Comparison of ENCODE assay signal across 9 cellular contexts in the genomic region with DNA sequence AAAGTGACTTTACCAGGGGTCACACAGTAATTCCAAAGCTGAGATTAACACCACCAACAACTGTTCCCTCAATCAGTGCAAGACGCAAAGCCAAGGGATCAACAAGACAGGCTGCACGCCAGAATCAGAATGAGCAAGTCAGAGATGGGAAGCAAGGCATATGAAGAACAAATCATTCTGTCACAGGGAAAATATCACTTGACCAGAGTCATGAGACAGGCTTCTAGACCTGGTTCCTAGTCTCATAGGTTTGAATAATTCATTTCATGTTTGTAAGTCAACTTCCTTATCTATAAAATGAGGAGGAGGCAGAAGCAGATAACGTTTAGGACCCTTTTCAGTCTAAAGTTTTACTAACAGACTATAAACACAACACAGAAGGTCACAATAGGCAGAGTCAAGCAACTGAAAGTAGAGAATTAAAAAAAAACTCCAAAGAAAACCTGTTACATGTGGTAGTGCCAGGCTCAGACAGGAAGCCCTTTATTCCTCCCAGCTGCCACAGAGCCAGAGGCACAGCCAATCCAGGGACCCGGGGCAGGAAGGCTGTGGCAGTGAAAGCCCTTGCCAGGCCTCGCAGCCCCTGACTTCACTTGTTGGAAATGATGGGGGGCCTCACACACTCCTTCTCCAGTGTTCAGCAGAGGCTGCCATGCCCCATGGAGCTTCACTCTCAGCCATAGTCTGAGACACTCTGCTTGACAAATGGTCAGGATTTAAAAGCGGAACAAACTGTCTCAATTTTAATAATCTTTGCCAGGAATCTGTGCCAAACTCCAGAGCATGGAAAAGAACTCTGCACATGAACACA. TPM values are rescaled to one million over a fixed set of nuclear protein-coding genes. Genes with fewer than 3 reads are reported as not detected.
DNase-seq lines count a peak whose midpoint lies in the region; ATAC-seq, FAIRE-seq and TF ChIP-seq lines count a peak whose summit lies in the region.
"Had no signal": no experiment of that assay in that cellular context is flagged by ENCODE, and none has a peak within 500 bp of the region (broad histone marks: within the 10 kb centered on the region; RNA-seq: fewer than 3 reads in every experiment).

No MANE protein-coding gene starts in this region.

- WGBS in SK-N-SH (ENCODE audit: low lambda C conversion rate), result 79% methylated on average over 6 of the region's 6 CpGs

- CTCF ChIA-PET in SK-N-SH (lab: Yijun Ruan, JAX), result interaction anchor here (0.8 to 1.3 kb wide), 3 partner anchors 11 to 34 kb away, joined by 3 to 5 read pairs (median 3); no protein-coding TSS in a partner anchor

- H3K79me2 ChIP-seq in SK-N-SH (ENCODE audit: insufficient read depth) (peaks cover 82% of the 10 kb centered on the region), Karpas-422 (ENCODE audit: low read length) (no peaks in the 10 kb centered on the region)

- H3K4me3 ChIP-seq in SK-N-SH (ENCODE audit: low read depth in 2 of 2, low read length in 1 of 2) (no peak overlapping the region), Karpas-422 (ENCODE audit: low read length) (no peak overlapping the region)

- FAIRE-seq in D721Med (lab: Jason Lieb, UNC) (peak; percentile 95), urothelium cell line (lab: Jason Lieb, UNC) (no peak)

- TF ChIP-seq CTCF in D721Med (IDR thresholded peaks at IDR 0.05; ENCODE audit: insufficient read depth, missing control alignments) (no peak), SK-N-SH (IDR thresholded peaks at IDR 0.05) (no peak)

- H3K9me2 ChIP-seq in SK-N-SH (no peaks in the 10 kb centered on the region), Karpas-422 (replicated peaks; ENCODE audit: insufficient read depth, low read length) (no peaks in the 10 kb centered on the region)

- intact Hi-C loops in posterior cingulate gyrus (cut with DNase I), result no loop called here

- H3K9ac ChIP-seq in SK-N-SH (no peak overlapping the region), Karpas-422 (ENCODE audit: low read length) (no peak overlapping the region)

- H3K4me2 ChIP-seq in SK-N-SH (no peak overlapping the region), Karpas-422 (ENCODE audit: low read depth, low read length, poor library complexity, severe bottlenecking) (no peak overlapping the region)

- no peak for ATAC-seq in HG03025 (IDR thresholded peaks at IDR 0.05; ENCODE audit: low FRiP score, unreplicated experiment)

- DNase-seq in D721Med (ENCODE audit: insufficient read length, low spot score) (peak; percentile 30), SK-N-SH (peak; percentile 46), globus pallidus (ENCODE audit: low spot score) (peak; percentile 93), posterior cingulate gyrus (peak; percentile 55 to 95 (median 72)), Karpas-422 (no peak), urothelium cell line (ENCODE audit: low spot score) (no peak)
- DNase-seq in activated CD8-positive, alpha-beta memory T cell treated with anti-CD3 and anti-CD28 coated beads, Interleukin-2, amount 50 U/mL, for 48 hours, result no peak
- DNase-seq: Caco-2 had no signal

- peaks cover 4 to 52% of the 10 kb centered on the region in 2 experiments for H3K36me3 ChIP-seq in SK-N-SH (replicated peaks in 1 of 2; ENCODE audit: control insufficient read depth in 1 of 2, insufficient read depth in 2 of 2, low read length in 1 of 2)
- H3K36me3 ChIP-seq in Karpas-422 (ENCODE audit: insufficient read depth, low read length), result no peaks in the 10 kb centered on the region

- H3K27ac ChIP-seq in SK-N-SH (ENCODE audit: low read depth in 2 of 2, low read length in 1 of 2) (peak overlapping the region; percentile 4 to 50; a peak in 3 of 4 replicates), Karpas-422 (ENCODE audit: low read length) (no peak overlapping the region)

- peaks cover 36% of the 10 kb centered on the region for H4K20me1 ChIP-seq in SK-N-SH (ENCODE audit: insufficient read depth)
- H4K20me1 ChIP-seq in Karpas-422 (ENCODE audit: insufficient read depth, low read depth, low read length), result no peaks in the 10 kb centered on the region

- H3K4me1 ChIP-seq in SK-N-SH (ENCODE audit: control insufficient read depth in 1 of 2, insufficient read depth in 2 of 2, low read depth in 1 of 2, low read length in 1 of 2), result peaks cover 8 to 11% of the 10 kb centered on the region in 2 experiments; a peak in 3 of 4 replicates
- H3K4me1 ChIP-seq in Karpas-422 (ENCODE audit: low read length), result no peaks in the 10 kb centered on the region

- H3K27me3 ChIP-seq in SK-N-SH (ENCODE audit: insufficient read depth), result no peaks in the 10 kb centered on the region
- H3K27me3 ChIP-seq in Karpas-422 (ENCODE audit: low read length), result no peaks in the 10 kb centered on the region

- POLR2A ChIA-PET in SK-N-SH (lab: Yijun Ruan, JAX), result no interaction called here

- no peak overlapping the region for H2AFZ ChIP-seq in SK-N-SH (ENCODE audit: low read depth)
- H2AFZ ChIP-seq in Karpas-422 (ENCODE audit: low read length), result no peak overlapping the region

- H3K9me3 ChIP-seq in SK-N-SH (no peaks in the 10 kb centered on the region), Karpas-422 (ENCODE audit: low read length) (no peaks in the 10 kb centered on the region)
- H3K9me3 ChIP-seq: Caco-2 had no signal

- TF ChIP-seq RAD21 in SK-N-SH (IDR thresholded peaks at IDR 0.05; ENCODE audit: low read length), result no peak

- H3F3A ChIP-seq in SK-N-SH (replicated peaks; ENCODE audit: insufficient read depth), result no peaks in the 10 kb centered on the region

- TF ChIP-seq EP300 in SK-N-SH (IDR thresholded peaks at IDR 0.05; ENCODE audit: borderline replicate concordance in 1 of 2, low read depth in 1 of 2, low read length in 1 of 2), result no peak

TF ChIP-seq in SK-N-SH, 30 proteins besides CTCF, POLR2A, EP300 and RAD21:
- TF ChIP-seq MXI1 (IDR thresholded peaks at IDR 0.05; ENCODE audit: low read depth, low read length) (0 out of 2 replicates have a peak, but pooled peaks have one; percentile 10), CHD2 (IDR thresholded peaks at IDR 0.05; ENCODE audit: low read length, partially characterized antibody) (no peak)

RNA-seq across cellular contexts. Expression of gene DST, which starts 29.2 kb away (rescaled TPM):
- 64.3 and 64.5 TPM in 2 replicates for polyA plus RNA-seq in SK-N-SH (2012; rRNA removed)
- 52.4 and 54.5 TPM in 2 replicates for polyA plus RNA-seq in SK-N-SH (2012; cell fraction: cytosol; rRNA removed)
- polyA plus RNA-seq in SK-N-SH (2012; cell fraction: nucleus; rRNA removed), result 282 and 332 TPM in 2 replicates
- total RNA-seq in Karpas-422 (2014; rRNA removed; shearing (Covaris generic); ENCODE audit: low replicate concordance), result 122 and 241 TPM in 2 replicates

Comparison
In these comparisons a context has a peak if more than half of its experiments do, and no peak if none do; other contexts are left out.
1. DNase-seq: peak in D721Med (single experiment), SK-N-SH (single experiment), globus pallidus (single experiment) and posterior cingulate gyrus (10 of 10); none in Karpas-422 (single experiment), urothelium cell line (single experiment) and activated CD8-positive, alpha-beta memory T cell treated with anti-CD3 and anti-CD28 coated beads, Interleukin-2, amount 50 U/mL, for 48 hours (single experiment).